Comparison of ENCODE assay signal across 1 cellular context in genomic region chr19:49875801-49876421, GRCh38.
TF ChIP-seq lines count a peak whose summit lies in the region.

No MANE protein-coding gene starts in this region.

TF ChIP-seq in K562, 482 proteins besides CTCF, POLR2A, EP300 and RAD21 (continued from another document and continues in another):
- TF ChIP-seq ZNF398 (CRISPR knock-in tag; IDR thresholded peaks at IDR 0.05) (no peak), STAT5B (CRISPR knock-in tag; IDR thresholded peaks at IDR 0.05) (no peak), MED1 (CRISPR knock-in tag; IDR thresholded peaks at IDR 0.05; ENCODE audit: borderline replicate concordance) (no peak), SIN3A (IDR thresholded peaks at IDR 0.05; ENCODE audit: borderline replicate concordance in 2 of 2, control insufficient read depth in 1 of 2, low read depth in 2 of 2, low read length in 2 of 2) (no peak), CHD2 (IDR thresholded peaks at IDR 0.05; ENCODE audit: low read depth, low read length) (no peak), POLR2B (IDR thresholded peaks at IDR 0.05; ENCODE audit: low read depth, partially characterized antibody) (no peak), SPI1 (IDR thresholded peaks at IDR 0.05; ENCODE audit: borderline replicate concordance, low read depth, low read length) (peak; percentile 48; the same call in 1 of the 2 replicates), ZNF263 (CRISPR knock-in tag; IDR thresholded peaks at IDR 0.05; ENCODE audit: borderline replicate concordance) (peak; percentile 98), POLR2G (IDR thresholded peaks at IDR 0.05; ENCODE audit: low read depth, low read length) (no peak; the same call in none of the 2 replicates), HMGN3 (IDR thresholded peaks at IDR 0.05; ENCODE audit: borderline replicate concordance, extremely low read depth, insufficient read length, low read depth, low read length) (no peak), USF2 (CRISPR knock-in tag; IDR thresholded peaks at IDR 0.05) (no peak), ZNF766 (CRISPR knock-in tag; conservative IDR thresholded peaks at IDR 0.05) (no peak), TCF15 (CRISPR knock-in tag; IDR thresholded peaks at IDR 0.05) (no peak), GABPA (tag; conservative IDR thresholded peaks at IDR 0.05; ENCODE audit: low read depth) (peak; percentile 96), MAFG (tag; conservative IDR thresholded peaks at IDR 0.05) (no peak), EWSR1 (IDR thresholded peaks at IDR 0.05; ENCODE audit: borderline replicate concordance, low read depth, partially characterized antibody) (no peak), MAFF (IDR thresholded peaks at IDR 0.05; ENCODE audit: low read length) (no peak), ZNF830 (CRISPR knock-in tag; IDR thresholded peaks at IDR 0.05) (no peak), PKNOX1 (IDR thresholded peaks at IDR 0.05) (no peak), CREB1 (IDR thresholded peaks at IDR 0.05) (no peak), CREB1 (CRISPR knock-in tag; IDR thresholded peaks at IDR 0.05) (no peak), ARID3A (IDR thresholded peaks at IDR 0.05; ENCODE audit: borderline replicate concordance, low read depth, low read length) (no peak), XRCC4 (IDR thresholded peaks at IDR 0.05; ENCODE audit: extremely low read depth, insufficient read depth, insufficient read length) (no peak), CCNT2 (IDR thresholded peaks at IDR 0.05; ENCODE audit: borderline replicate concordance, extremely low read depth, insufficient read length, low read depth, low read length) (peak; percentile 18), CHD1 (IDR thresholded peaks at IDR 0.05; ENCODE audit: low read length) (no peak), BACH1 (tag; IDR thresholded peaks at IDR 0.05) (no peak), PTRF (tag; IDR thresholded peaks at IDR 0.05) (no peak), MYC (IDR thresholded peaks at IDR 0.05; ENCODE audit: low read depth, low read length) (no peak), MYC (CRISPR knock-in tag; IDR thresholded peaks at IDR 0.05; ENCODE audit: borderline replicate concordance, low read depth) (no peak), CBX1 (IDR thresholded peaks at IDR 0.05; ENCODE audit: low read depth) (no peak), TEAD1 (CRISPR knock-in tag; IDR thresholded peaks at IDR 0.05) (no peak), OTX1 (CRISPR knock-in tag; IDR thresholded peaks at IDR 0.05) (no peak), CREB3L1 (IDR thresholded peaks at IDR 0.05; ENCODE audit: borderline replicate concordance, low read depth) (no peak), HMGXB4 (CRISPR knock-in tag; IDR thresholded peaks at IDR 0.05) (0 out of 2 replicates have a peak, but pooled peaks have one; percentile 64), ZNF347 (CRISPR knock-in tag; IDR thresholded peaks at IDR 0.05; ENCODE audit: low read depth) (no peak)
- TF ChIP-seq, protein P1, sequence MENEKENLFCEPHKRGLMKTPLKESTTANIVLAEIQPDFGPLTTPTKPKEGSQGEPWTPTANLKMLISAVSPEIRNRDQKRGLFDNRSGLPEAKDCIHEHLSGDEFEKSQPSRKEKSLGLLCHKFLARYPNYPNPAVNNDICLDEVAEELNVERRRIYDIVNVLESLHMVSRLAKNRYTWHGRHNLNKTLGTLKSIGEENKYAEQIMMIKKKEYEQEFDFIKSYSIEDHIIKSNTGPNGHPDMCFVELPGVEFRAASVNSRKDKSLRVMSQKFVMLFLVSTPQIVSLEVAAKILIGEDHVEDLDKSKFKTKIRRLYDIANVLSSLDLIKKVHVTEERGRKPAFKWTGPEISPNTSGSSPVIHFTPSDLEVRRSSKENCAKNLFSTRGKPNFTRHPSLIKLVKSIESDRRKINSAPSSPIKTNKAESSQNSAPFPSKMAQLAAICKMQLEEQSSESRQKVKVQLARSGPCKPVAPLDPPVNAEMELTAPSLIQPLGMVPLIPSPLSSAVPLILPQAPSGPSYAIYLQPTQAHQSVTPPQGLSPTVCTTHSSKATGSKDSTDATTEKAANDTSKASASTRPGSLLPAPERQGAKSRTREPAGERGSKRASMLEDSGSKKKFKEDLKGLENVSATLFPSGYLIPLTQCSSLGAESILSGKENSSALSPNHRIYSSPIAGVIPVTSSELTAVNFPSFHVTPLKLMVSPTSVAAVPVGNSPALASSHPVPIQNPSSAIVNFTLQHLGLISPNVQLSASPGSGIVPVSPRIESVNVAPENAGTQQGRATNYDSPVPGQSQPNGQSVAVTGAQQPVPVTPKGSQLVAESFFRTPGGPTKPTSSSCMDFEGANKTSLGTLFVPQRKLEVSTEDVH (IDR thresholded peaks at IDR 0.05; ENCODE audit: low read depth, partially characterized antibody), result peak; percentile 54
- TF ChIP-seq, protein P2, sequence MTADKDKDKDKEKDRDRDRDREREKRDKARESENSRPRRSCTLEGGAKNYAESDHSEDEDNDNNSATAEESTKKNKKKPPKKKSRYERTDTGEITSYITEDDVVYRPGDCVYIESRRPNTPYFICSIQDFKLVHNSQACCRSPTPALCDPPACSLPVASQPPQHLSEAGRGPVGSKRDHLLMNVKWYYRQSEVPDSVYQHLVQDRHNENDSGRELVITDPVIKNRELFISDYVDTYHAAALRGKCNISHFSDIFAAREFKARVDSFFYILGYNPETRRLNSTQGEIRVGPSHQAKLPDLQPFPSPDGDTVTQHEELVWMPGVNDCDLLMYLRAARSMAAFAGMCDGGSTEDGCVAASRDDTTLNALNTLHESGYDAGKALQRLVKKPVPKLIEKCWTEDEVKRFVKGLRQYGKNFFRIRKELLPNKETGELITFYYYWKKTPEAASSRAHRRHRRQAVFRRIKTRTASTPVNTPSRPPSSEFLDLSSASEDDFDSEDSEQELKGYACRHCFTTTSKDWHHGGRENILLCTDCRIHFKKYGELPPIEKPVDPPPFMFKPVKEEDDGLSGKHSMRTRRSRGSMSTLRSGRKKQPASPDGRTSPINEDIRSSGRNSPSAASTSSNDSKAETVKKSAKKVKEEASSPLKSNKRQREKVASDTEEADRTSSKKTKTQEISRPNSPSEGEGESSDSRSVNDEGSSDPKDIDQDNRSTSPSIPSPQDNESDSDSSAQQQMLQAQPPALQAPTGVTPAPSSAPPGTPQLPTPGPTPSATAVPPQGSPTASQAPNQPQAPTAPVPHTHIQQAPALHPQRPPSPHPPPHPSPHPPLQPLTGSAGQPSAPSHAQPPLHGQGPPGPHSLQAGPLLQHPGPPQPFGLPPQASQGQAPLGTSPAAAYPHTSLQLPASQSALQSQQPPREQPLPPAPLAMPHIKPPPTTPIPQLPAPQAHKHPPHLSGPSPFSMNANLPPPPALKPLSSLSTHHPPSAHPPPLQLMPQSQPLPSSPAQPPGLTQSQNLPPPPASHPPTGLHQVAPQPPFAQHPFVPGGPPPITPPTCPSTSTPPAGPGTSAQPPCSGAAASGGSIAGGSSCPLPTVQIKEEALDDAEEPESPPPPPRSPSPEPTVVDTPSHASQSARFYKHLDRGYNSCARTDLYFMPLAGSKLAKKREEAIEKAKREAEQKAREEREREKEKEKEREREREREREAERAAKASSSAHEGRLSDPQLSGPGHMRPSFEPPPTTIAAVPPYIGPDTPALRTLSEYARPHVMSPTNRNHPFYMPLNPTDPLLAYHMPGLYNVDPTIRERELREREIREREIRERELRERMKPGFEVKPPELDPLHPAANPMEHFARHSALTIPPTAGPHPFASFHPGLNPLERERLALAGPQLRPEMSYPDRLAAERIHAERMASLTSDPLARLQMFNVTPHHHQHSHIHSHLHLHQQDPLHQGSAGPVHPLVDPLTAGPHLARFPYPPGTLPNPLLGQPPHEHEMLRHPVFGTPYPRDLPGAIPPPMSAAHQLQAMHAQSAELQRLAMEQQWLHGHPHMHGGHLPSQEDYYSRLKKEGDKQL (CRISPR knock-in tag; IDR thresholded peaks at IDR 0.05; ENCODE audit: borderline replicate concordance), result no peak
- TF ChIP-seq, protein P3, sequence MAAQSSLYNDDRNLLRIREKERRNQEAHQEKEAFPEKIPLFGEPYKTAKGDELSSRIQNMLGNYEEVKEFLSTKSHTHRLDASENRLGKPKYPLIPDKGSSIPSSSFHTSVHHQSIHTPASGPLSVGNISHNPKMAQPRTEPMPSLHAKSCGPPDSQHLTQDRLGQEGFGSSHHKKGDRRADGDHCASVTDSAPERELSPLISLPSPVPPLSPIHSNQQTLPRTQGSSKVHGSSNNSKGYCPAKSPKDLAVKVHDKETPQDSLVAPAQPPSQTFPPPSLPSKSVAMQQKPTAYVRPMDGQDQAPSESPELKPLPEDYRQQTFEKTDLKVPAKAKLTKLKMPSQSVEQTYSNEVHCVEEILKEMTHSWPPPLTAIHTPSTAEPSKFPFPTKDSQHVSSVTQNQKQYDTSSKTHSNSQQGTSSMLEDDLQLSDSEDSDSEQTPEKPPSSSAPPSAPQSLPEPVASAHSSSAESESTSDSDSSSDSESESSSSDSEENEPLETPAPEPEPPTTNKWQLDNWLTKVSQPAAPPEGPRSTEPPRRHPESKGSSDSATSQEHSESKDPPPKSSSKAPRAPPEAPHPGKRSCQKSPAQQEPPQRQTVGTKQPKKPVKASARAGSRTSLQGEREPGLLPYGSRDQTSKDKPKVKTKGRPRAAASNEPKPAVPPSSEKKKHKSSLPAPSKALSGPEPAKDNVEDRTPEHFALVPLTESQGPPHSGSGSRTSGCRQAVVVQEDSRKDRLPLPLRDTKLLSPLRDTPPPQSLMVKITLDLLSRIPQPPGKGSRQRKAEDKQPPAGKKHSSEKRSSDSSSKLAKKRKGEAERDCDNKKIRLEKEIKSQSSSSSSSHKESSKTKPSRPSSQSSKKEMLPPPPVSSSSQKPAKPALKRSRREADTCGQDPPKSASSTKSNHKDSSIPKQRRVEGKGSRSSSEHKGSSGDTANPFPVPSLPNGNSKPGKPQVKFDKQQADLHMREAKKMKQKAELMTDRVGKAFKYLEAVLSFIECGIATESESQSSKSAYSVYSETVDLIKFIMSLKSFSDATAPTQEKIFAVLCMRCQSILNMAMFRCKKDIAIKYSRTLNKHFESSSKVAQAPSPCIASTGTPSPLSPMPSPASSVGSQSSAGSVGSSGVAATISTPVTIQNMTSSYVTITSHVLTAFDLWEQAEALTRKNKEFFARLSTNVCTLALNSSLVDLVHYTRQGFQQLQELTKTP (IDR thresholded peaks at IDR 0.05; ENCODE audit: low read depth in 1 of 2, partially characterized antibody in 2 of 2), result peak in 1 of 2 experiments; percentile 15
